In the genomic region with DNA sequence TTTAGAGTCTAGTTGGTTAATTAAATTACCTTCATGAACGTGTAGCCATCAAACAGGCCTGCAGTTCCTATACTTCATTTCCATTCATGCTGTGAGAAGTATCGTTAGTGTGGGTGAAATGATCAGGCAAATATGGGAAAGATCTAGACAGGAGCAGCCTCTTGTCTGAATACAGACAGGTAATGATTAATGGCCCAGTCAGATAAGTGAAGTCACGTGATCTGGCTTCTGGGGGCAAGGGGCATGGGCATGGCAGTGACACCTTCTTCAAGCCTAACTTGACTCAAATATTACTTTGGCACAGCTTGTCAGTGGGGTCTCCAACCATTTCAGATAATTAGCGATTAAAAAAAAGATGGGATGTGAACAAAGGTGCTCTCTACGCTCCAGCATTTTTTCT, we compare ENCODE assay signal across 29 cellular contexts. TPM values are rescaled to one million over a fixed set of nuclear protein-coding genes. Genes with fewer than 3 reads are reported as not detected.
"Had no signal": no experiment of that assay in that cellular context is flagged by ENCODE, and none has a peak within 500 bp of the region (broad histone marks: within the 10 kb centered on the region; RNA-seq: fewer than 3 reads in every experiment).

No MANE protein-coding gene starts in this region.

- DNase-seq: cortex of kidney; dorsolateral prefrontal cortex; effector memory CD4-positive, alpha-beta T cell; gastrocnemius medialis; heart right ventricle; islet precursor cell; left lung; lower lobe of right lung; naive B cell; psoas muscle; retina; stimulated activated CD4-positive, alpha-beta T cell treated with anti-CD3 and anti-CD28 coated beads, Interleukin-2, amount 100 ng/mL, for 24 hours; stimulated activated CD4-positive, alpha-beta T cell treated with anti-CD3 and anti-CD28 coated beads, Interleukin-4, amount 100 ng/mL, for 4 hours; stimulated activated naive CD4-positive, alpha-beta T cell; stomach; substantia nigra; transverse colon had no signal

- H3K36me3 Mint-ChIP-seq: memory B cell, mesothelial cell of epicardium, naive B cell had no signal

- H3K4me3 Mint-ChIP-seq: memory B cell, mesothelial cell of epicardium, naive B cell, nephron had no signal

- H3K27ac ChIP-seq: dorsolateral prefrontal cortex, gastrocnemius medialis, heart right ventricle, left lung, lower lobe of right lung, parathyroid adenoma, psoas muscle, stomach, thoracic aorta, transverse colon had no signal

- H3K27me3 ChIP-seq: gastrocnemius medialis, heart right ventricle, left lung, stomach, transverse colon had no signal

- H3K27ac Mint-ChIP-seq: memory B cell, mesothelial cell of epicardium, naive B cell, nephron had no signal

- H3K9me3 ChIP-seq: gastrocnemius medialis, heart right ventricle, left lung, lower lobe of right lung, psoas muscle, stomach, thoracic aorta, transverse colon had no signal

- H3K36me3 ChIP-seq: gastrocnemius medialis, heart right ventricle, left lung, lower lobe of right lung, stomach, thoracic aorta had no signal

- H3K4me3 ChIP-seq: dorsolateral prefrontal cortex, gastrocnemius medialis, heart right ventricle, left lung, lower lobe of right lung, psoas muscle, stomach, thoracic aorta, transverse colon had no signal

- FAIRE-seq: endometrium had no signal

- H3K9me3 Mint-ChIP-seq: memory B cell, mesothelial cell of epicardium, naive B cell, nephron had no signal

- ATAC-seq: esophagus mucosa, gastrocnemius medialis, heart right ventricle, left lung, lower lobe of right lung, psoas muscle, sciatic nerve had no signal

- H3K4me1 ChIP-seq: gastrocnemius medialis, heart right ventricle, left lung, lower lobe of right lung, parathyroid adenoma, psoas muscle, stomach, transverse colon had no signal

- H3K4me1 Mint-ChIP-seq: memory B cell, mesothelial cell of epicardium, naive B cell, nephron had no signal

- H3K9ac ChIP-seq: parathyroid adenoma had no signal

RNA-seq across cellular contexts. Expression of a gene that starts 17.9 kb away (rescaled TPM):
- total RNA-seq: fibroblast of lung, left lung, lower lobe of right lung, omental fat pad, sciatic nerve, skeletal muscle tissue, urinary bladder had no signal
- polyA plus RNA-seq: urinary bladder had no signal
